Comparison of ENCODE assay signal across 9 cellular contexts in genomic region chr12:53174881-53175491, GRCh38. TPM values are rescaled to one million over a fixed set of nuclear protein-coding genes. Genes with fewer than 3 reads are reported as not detected.
DNase-seq lines count a peak whose midpoint lies in the region; ATAC-seq, FAIRE-seq and TF ChIP-seq lines count a peak whose summit lies in the region.
"Had no signal": no experiment of that assay in that cellular context is flagged by ENCODE, and none has a peak within 500 bp of the region (broad histone marks: within the 10 kb centered on the region; RNA-seq: fewer than 3 reads in every experiment).

No MANE protein-coding gene starts in this region.

- H4K5ac ChIP-seq in H1 (ENCODE audit: insufficient read length, low read depth, low read length), result no peak overlapping the region

- TF ChIP-seq CTCF in H1 (IDR thresholded peaks at IDR 0.05; ENCODE audit: control extremely low read depth in 1 of 3, insufficient read depth in 1 of 3, low read depth in 1 of 3, low read length in 3 of 3) (peak in 2 of 3 experiments; percentile 64 to 66; a peak in 3 of 4 replicates), prostate gland (IDR thresholded peaks at IDR 0.05) (peak in 2 of 4 experiments; percentile 4 to 31), right atrium auricular region (IDR thresholded peaks at IDR 0.05) (no peak)

- TF ChIP-seq POLR2A in H1 (IDR thresholded peaks at IDR 0.05; ENCODE audit: control extremely low read depth in 1 of 2, low read depth in 2 of 2, low read length in 2 of 2) (no peak), prostate gland (IDR thresholded peaks at IDR 0.05) (no peak)

- no peak overlapping the region for H2BK120ac ChIP-seq in H1 (replicated peaks; ENCODE audit: low read depth, low read length)

- WGBS in H1 (ENCODE audit: extremely low coverage in 1 of 2, insufficient coverage in 1 of 2, insufficient read length in 1 of 2, insufficient replicate concordance in 2 of 2, low coverage in 1 of 2, low lambda C conversion rate in 2 of 2, missing lambda C conversion rate in 1 of 2), 2 experiments, result 12% methylated on average over 4 of the region's 4 CpGs; no CpG with 5 or more reads in 1 of the 2 experiments
- 64% methylated on average over 4 of the region's 4 CpGs for WGBS in prostate gland

- H3K23ac ChIP-seq in H1 (ENCODE audit: insufficient read length), result no peak overlapping the region

- no peak for TF ChIP-seq EP300 in H1 (IDR thresholded peaks at IDR 0.05; ENCODE audit: borderline replicate concordance in 1 of 2, low read depth in 2 of 2, low read length in 2 of 2)

- H3K27ac ChIP-seq in H1 (ENCODE audit: low read depth, low read length), result no peak overlapping the region
- H3K27ac ChIP-seq in prostate gland, result peak overlapping the region in 1 of 2 donors; percentile 64
- H3K27ac ChIP-seq in right atrium auricular region, result no peak overlapping the region

- peak; percentile 28 for DNase-seq in NOMO-1 treated with DMSO at 0.1 percent for 48 hours (lab: John Stamatoyannopoulos, UW; ENCODE audit: unreplicated experiment)
- no peak for DNase-seq in NOMO-1 treated with dmso at 0.1 percent for 144 hours (lab: John Stamatoyannopoulos, UW; ENCODE audit: unreplicated experiment)
- peak; percentile 93 for DNase-seq in NCI-H345 (lab: John Stamatoyannopoulos, UW)
- no peak for DNase-seq in H1 (ENCODE audit: low read depth in 1 of 2, low spot score in 2 of 2)
- DNase-seq in prostate gland (ENCODE audit: low spot score), result peak; percentile 73
- no peak for DNase-seq in LoVo (ENCODE audit: low spot score)
- no peak for DNase-seq in right atrium auricular region (ENCODE audit: low spot score)
- DNase-seq: right cardiac atrium had no signal

- no peak overlapping the region for H3K18ac ChIP-seq in H1 (ENCODE audit: extremely low read depth, low read length)

- no peak overlapping the region for H2BK20ac ChIP-seq in H1 (ENCODE audit: low read length)

- no peaks in the 10 kb centered on the region for H3K79me1 ChIP-seq in H1 (ENCODE audit: low read depth, low read length)

- no peak overlapping the region for H2AK5ac ChIP-seq in H1 (ENCODE audit: low read depth, low read length)

- peaks cover 1 to 9% (median 5%) of the 10 kb centered on the region in 4 experiments; a peak in 4 of 7 replicates for H3K4me1 ChIP-seq in H1 (replicated peaks in 1 of 4; ENCODE audit: control insufficient read depth in 3 of 4, insufficient read depth in 4 of 4, low read length in 3 of 4)
- H3K4me1 ChIP-seq in prostate gland (replicated peaks), result peaks cover 21% of the 10 kb centered on the region
- peaks cover 0 to 17% of the 10 kb centered on the region in 2 donors for H3K4me1 ChIP-seq in right atrium auricular region

- no peak overlapping the region for H2BK12ac ChIP-seq in H1 (ENCODE audit: low read depth, low read length)

- peak; percentile 56 to 62 for TF ChIP-seq RAD21 in H1 (IDR thresholded peaks at IDR 0.05 in 1 of 2, conservative IDR thresholded peaks at IDR 0.05 in 1 of 2; ENCODE audit: low read depth in 2 of 2, low read length in 2 of 2)

- no peak overlapping the region for H3K4ac ChIP-seq in H1 (replicated peaks; ENCODE audit: insufficient read length, low read depth, low read length)

- POLR2A ChIA-PET in H1 (lab: Charles Lee; ENCODE audit: partially characterized antibody), result interaction anchor here (0.9 to 1.4 kb wide), 4 partner anchors 12 to 15 kb away, joined by 3 to 4 read pairs (median 4); no protein-coding TSS in a partner anchor

- H3K4me2 ChIP-seq in H1 (ENCODE audit: insufficient read depth in 1 of 2, low read depth in 2 of 2, low read length in 2 of 2), result peak overlapping the region in 1 of 2 experiments; percentile 9; a peak in 1 of 4 replicates

- no peak overlapping the region for H3K56ac ChIP-seq in H1 (replicated peaks; ENCODE audit: insufficient read length, low read depth, low read length)

- no peak overlapping the region for H2AFZ ChIP-seq in H1 (ENCODE audit: low read length)

- no peaks in the 10 kb centered on the region for H3K79me2 ChIP-seq in H1 (ENCODE audit: control insufficient read depth in 1 of 2, insufficient read depth in 2 of 2, low read length in 2 of 2)

- CTCF ChIA-PET in H1 (lab: Charles Lee; ENCODE audit: partially characterized antibody), result interaction anchor here (0.6 to 6.2 kb wide), 27 partner anchors 8 to 146 kb away, joined by 3 to 80 read pairs (median 4); partner anchors contain the start of genes AAAS, ESPL1 and SOAT2

- H4K91ac ChIP-seq in H1 (replicated peaks; ENCODE audit: insufficient read length, low read length), result no peak overlapping the region

- FAIRE-seq in H1 (lab: Jason Lieb, UNC), result peak; percentile 95

- H2BK5ac ChIP-seq in H1 (ENCODE audit: low read depth, low read length), result no peak overlapping the region

- intact Hi-C loops in prostate gland (cut with DNase I), result no loop called here

- H4K20me1 ChIP-seq in H1 (replicated peaks in 1 of 2; ENCODE audit: control insufficient read depth in 1 of 2, insufficient read depth in 2 of 2, low read length in 2 of 2), result peaks cover 4 to 10% of the 10 kb centered on the region in 2 experiments

- H3K9me3 ChIP-seq in H1 (ENCODE audit: insufficient read depth in 2 of 2, low read depth in 1 of 2, low read length in 1 of 2), result no peaks in the 10 kb centered on the region
- no peaks in the 10 kb centered on the region for H3K9me3 ChIP-seq in prostate gland
- no peaks in the 10 kb centered on the region for H3K9me3 ChIP-seq in right atrium auricular region

- ATAC-seq in GM21367 (IDR thresholded peaks at IDR 0.05; ENCODE audit: unreplicated experiment), result no peak

- H4K8ac ChIP-seq in H1 (ENCODE audit: extremely low read depth, insufficient read depth, low read length), result no peak overlapping the region

- H3K9ac ChIP-seq in H1 (replicated peaks in 1 of 4; ENCODE audit: extremely low read depth in 1 of 4, low read depth in 3 of 4, low read length in 3 of 4), result no peak overlapping the region

- H3K23me2 ChIP-seq in H1 (ENCODE audit: low read depth, low read length), result peaks cover 4% of the 10 kb centered on the region

- no peak overlapping the region for H3K14ac ChIP-seq in H1 (ENCODE audit: insufficient read length)

- H3K36me3 ChIP-seq in H1 (ENCODE audit: control insufficient read depth in 2 of 4, insufficient read depth in 4 of 4, low read length in 3 of 4) (no peaks in the 10 kb centered on the region), prostate gland (no peaks in the 10 kb centered on the region), right atrium auricular region (no peaks in the 10 kb centered on the region)

- H2BK15ac ChIP-seq in H1 (ENCODE audit: low read length), result no peak overlapping the region

- H3K4me3 ChIP-seq in H1 (ENCODE audit: extremely low read depth in 1 of 4, insufficient read depth in 2 of 4, low read depth in 3 of 4, low read length in 4 of 4), result no peak overlapping the region
- H3K4me3 ChIP-seq in prostate gland, result no peak overlapping the region
- no peak overlapping the region for H3K4me3 ChIP-seq in right atrium auricular region

- H3K27me3 ChIP-seq in H1 (replicated peaks in 1 of 4; ENCODE audit: control insufficient read depth in 3 of 4, extremely low read depth in 1 of 4, insufficient read depth in 3 of 4, low read length in 3 of 4) (peaks cover 14 to 74% (median 57%) of the 10 kb centered on the region in 4 experiments), prostate gland (replicated peaks; ENCODE audit: insufficient read depth) (no peaks in the 10 kb centered on the region), right atrium auricular region (no peaks in the 10 kb centered on the region)

RNA-seq across cellular contexts. Expression of gene ZNF740, which starts 5.5 kb away (rescaled TPM):
- total RNA-seq in H1 (2021; fragmentation: NEBNext Ultra II Directional; extraction: Animal tissue kit (Norgen Biotek cat#: 25700)), result 35.6 and 40.0 TPM in 2 replicates
- polyA plus RNA-seq in H1 (2011; rRNA removed), result 7.6 and 8.2 TPM in 2 replicates
- polyA plus RNA-seq in H1 (2011; cell fraction: cytosol; rRNA removed), result 11.3 TPM
- 19.1 TPM for polyA plus RNA-seq in H1 (2011; cell fraction: nucleus; rRNA removed)
- 12.5 to 15.6 TPM (median 15.4 TPM) in 4 replicates for polyA plus RNA-seq in H1 (2012, experiment 1 of 2)
- polyA plus RNA-seq in H1 (2012, experiment 2 of 2), result 3.9 TPM
- 7.8 TPM for polyA plus RNA-seq in H1 (2013, experiment 1 of 2)
- 7.2 TPM for polyA plus RNA-seq in H1 (2013, experiment 2 of 2)
- 20.4 and 28.1 TPM in 2 replicates for polyA minus RNA-seq in H1 (2011; rRNA and poly(A)+ RNA removed)
- 7.6 TPM for polyA minus RNA-seq in H1 (2011; cell fraction: cytosol; rRNA and poly(A)+ RNA removed)
- polyA minus RNA-seq in H1 (2011; cell fraction: nucleus; rRNA and poly(A)+ RNA removed), result 43.3 TPM
- total RNA-seq in prostate gland (10 to 100 TPM; 17.0 to 19.1 TPM), right atrium auricular region (1 to 10 TPM; 5.9 to 7.4 TPM)

RNA-seq across cellular contexts. Expression of gene CSAD, which starts 5.7 kb away (rescaled TPM):
- total RNA-seq in H1 (2021; fragmentation: NEBNext Ultra II Directional; extraction: Animal tissue kit (Norgen Biotek cat#: 25700)), result 8.8 and 10.0 TPM in 2 replicates
- polyA plus RNA-seq in H1 (2011; rRNA removed), result 11.3 and 15.4 TPM in 2 replicates
- 18.1 TPM for polyA plus RNA-seq in H1 (2011; cell fraction: cytosol; rRNA removed)
- 55.6 TPM for polyA plus RNA-seq in H1 (2011; cell fraction: nucleus; rRNA removed)
- 11.4 to 14.0 TPM (median 12.7 TPM) in 4 replicates for polyA plus RNA-seq in H1 (2012, experiment 1 of 2)
- polyA plus RNA-seq in H1 (2012, experiment 2 of 2), result 5.2 TPM
- polyA plus RNA-seq in H1 (2013, experiment 1 of 2), result 5.6 TPM
- 4.5 TPM for polyA plus RNA-seq in H1 (2013, experiment 2 of 2)
- 5.1 and 7.6 TPM in 2 replicates for polyA minus RNA-seq in H1 (2011; rRNA and poly(A)+ RNA removed)
- 6.6 TPM for polyA minus RNA-seq in H1 (2011; cell fraction: cytosol; rRNA and poly(A)+ RNA removed)
- polyA minus RNA-seq in H1 (2011; cell fraction: nucleus; rRNA and poly(A)+ RNA removed), result 9.2 TPM
- total RNA-seq in prostate gland (10 to 100 TPM; 30.8 to 92.5 TPM), right atrium auricular region (1 to 10 TPM; 3.4 to 4.9 TPM)

RNA-seq across cellular contexts. Expression of gene ITGB7, which starts 32.1 kb away (rescaled TPM):
- 0.54 and 1.2 TPM in 2 replicates for total RNA-seq in H1 (2021; fragmentation: NEBNext Ultra II Directional; extraction: Animal tissue kit (Norgen Biotek cat#: 25700))
- 0.25 and 0.35 TPM in 2 replicates for polyA plus RNA-seq in H1 (2011; rRNA removed)
- 0.17 TPM for polyA plus RNA-seq in H1 (2011; cell fraction: cytosol; rRNA removed)
- polyA plus RNA-seq in H1 (2011; cell fraction: nucleus; rRNA removed), result 2.2 TPM
- 0.29 to 0.72 TPM (median 0.58 TPM) in 4 replicates for polyA plus RNA-seq in H1 (2012, experiment 1 of 2)
- 0.22 TPM for polyA plus RNA-seq in H1 (2012, experiment 2 of 2)
- 0.45 TPM for polyA plus RNA-seq in H1 (2013, experiment 1 of 2)
- polyA plus RNA-seq in H1 (2013, experiment 2 of 2), result 0.40 TPM
- polyA minus RNA-seq in H1 (2011; rRNA and poly(A)+ RNA removed), result 0.80 and 1.0 TPM in 2 replicates
- not detected for polyA minus RNA-seq in H1 (2011; cell fraction: cytosol; rRNA and poly(A)+ RNA removed)
- not detected for polyA minus RNA-seq in H1 (2011; cell fraction: nucleus; rRNA and poly(A)+ RNA removed)
- total RNA-seq in prostate gland (1 to 10 TPM; 1.2 to 1.7 TPM), right atrium auricular region (under 1 TPM in 1 of 2 donors, not detected in 1; 0.47 TPM)

RNA-seq across cellular contexts. Expression of gene RARG, which starts 57.0 kb away (rescaled TPM):
- total RNA-seq in H1 (2021; fragmentation: NEBNext Ultra II Directional; extraction: Animal tissue kit (Norgen Biotek cat#: 25700)), result 68.6 and 68.9 TPM in 2 replicates
- polyA plus RNA-seq in H1 (2011; rRNA removed), result 68.6 and 84.2 TPM in 2 replicates
- polyA plus RNA-seq in H1 (2011; cell fraction: cytosol; rRNA removed), result 68.7 TPM
- 145 TPM for polyA plus RNA-seq in H1 (2011; cell fraction: nucleus; rRNA removed)
- polyA plus RNA-seq in H1 (2012, experiment 1 of 2), result 66.2 to 80.8 TPM (median 70.6 TPM) in 4 replicates
- polyA plus RNA-seq in H1 (2012, experiment 2 of 2), result 66.9 TPM
- 37.2 TPM for polyA plus RNA-seq in H1 (2013, experiment 1 of 2)
- 34.6 TPM for polyA plus RNA-seq in H1 (2013, experiment 2 of 2)
- 40.1 and 58.9 TPM in 2 replicates for polyA minus RNA-seq in H1 (2011; rRNA and poly(A)+ RNA removed)
- 38.5 TPM for polyA minus RNA-seq in H1 (2011; cell fraction: cytosol; rRNA and poly(A)+ RNA removed)
- 31.3 TPM for polyA minus RNA-seq in H1 (2011; cell fraction: nucleus; rRNA and poly(A)+ RNA removed)
- total RNA-seq in prostate gland (10 to 100 TPM; 28.9 to 30.4 TPM), right atrium auricular region (10 to 100 TPM; 14.8 to 15.0 TPM)

Comparison
In these comparisons a context has a peak if more than half of its experiments do, and no peak if none do; other contexts are left out.
1. DNase-seq: peak in NOMO-1 treated with DMSO at 0.1 percent for 48 hours (single experiment), NCI-H345 (single experiment) and prostate gland (single experiment); none in NOMO-1 treated with dmso at 0.1 percent for 144 hours (single experiment), H1 (0 of 2), LoVo (single experiment) and right atrium auricular region (single experiment).
2. CTCF ChIP-seq: peak in H1 (2 of 3); none in right atrium auricular region (0 of 2).